ENCODE assay signal across 1 cellular context in the genomic region with DNA sequence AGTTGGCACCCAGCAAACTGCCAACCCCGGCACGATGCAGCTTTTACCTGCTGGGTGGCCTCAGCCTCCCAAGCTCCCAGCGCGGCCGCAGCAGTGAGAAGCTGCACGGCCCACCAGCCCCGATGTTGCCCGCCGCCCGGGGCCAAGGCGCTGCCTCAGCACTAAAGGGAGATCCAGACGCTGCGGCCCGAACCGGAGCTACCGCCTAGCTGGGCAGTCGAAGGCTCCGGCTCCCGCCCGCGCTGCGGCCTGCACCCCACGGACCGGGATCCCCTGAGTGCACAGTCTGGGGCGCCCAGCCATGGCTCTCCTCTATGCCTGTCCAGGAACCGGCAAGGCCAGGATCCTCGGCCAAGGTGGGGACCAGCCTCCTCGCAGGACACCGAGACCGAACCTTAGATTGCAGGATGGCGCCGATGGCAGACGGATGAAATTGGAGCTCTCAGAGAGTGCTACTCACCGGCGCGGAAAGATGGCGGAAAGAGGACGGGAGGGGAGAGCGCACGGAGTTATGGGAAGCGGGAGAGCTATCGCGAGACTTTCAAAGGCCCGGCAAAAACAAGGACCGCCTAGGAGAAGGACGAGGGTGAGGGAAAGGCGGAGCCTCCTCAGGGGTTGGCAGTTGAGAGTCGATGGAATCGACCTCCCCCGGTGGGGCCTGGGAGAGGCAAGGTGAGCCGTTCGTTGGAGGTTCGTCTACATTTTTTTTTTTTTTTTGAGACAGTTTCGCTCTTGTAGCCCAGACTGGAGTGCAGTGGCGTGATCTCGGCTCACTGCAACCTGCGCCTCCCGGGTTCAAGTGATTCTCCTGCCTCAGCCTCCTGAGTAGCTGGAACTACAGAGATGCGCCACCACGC.
TF ChIP-seq lines count a peak whose summit lies in the region.

A gene (minus strand): TSS at position 485 of the 857 bp plus-strand sequence. CDS start 1,221 bp downstream, outside the sequence.

TF ChIP-seq in H1, 55 proteins besides CTCF, POLR2A, EP300 and RAD21:
- TF ChIP-seq SP1 (IDR thresholded peaks at IDR 0.05; ENCODE audit: low read depth, low read length) (peak; percentile 78; the same call in 1 of the 2 replicates), TAF7 (optimal IDR thresholded peaks at IDR 0.05; ENCODE audit: borderline replicate concordance, low read depth, low read length) (peak; percentile 99), SRF (IDR thresholded peaks at IDR 0.05; ENCODE audit: low read depth, low read length) (peak; percentile 85), JUND (IDR thresholded peaks at IDR 0.05; ENCODE audit: low read length) (peak; percentile 19; the same call in 1 of the 2 replicates), CBX5 (IDR thresholded peaks at IDR 0.05; ENCODE audit: low read depth, low read length) (no peak), ZNF274 (IDR thresholded peaks at IDR 0.05; ENCODE audit: borderline replicate concordance, extremely low read depth, low read length) (no peak), RFX5 (IDR thresholded peaks at IDR 0.05; ENCODE audit: borderline replicate concordance, low read depth, low read length) (no peak), EZH2 (IDR thresholded peaks at IDR 0.05; ENCODE audit: low read depth, low read length, severe bottlenecking) (no peak), KDM4A (IDR thresholded peaks at IDR 0.05; ENCODE audit: low read depth, low read length, severe bottlenecking) (peak; percentile 41), SP2 (IDR thresholded peaks at IDR 0.05; ENCODE audit: low read length) (no peak), TBP (IDR thresholded peaks at IDR 0.05; ENCODE audit: low read depth, low read length) (peak; percentile 97), RNF2 (IDR thresholded peaks at IDR 0.05; ENCODE audit: borderline replicate concordance, low read depth, low read length, missing control alignments, poor library complexity, severe bottlenecking) (no peak), POLR2AphosphoS5 (IDR thresholded peaks at IDR 0.05; ENCODE audit: low read depth, low read length) (peak; percentile 99), TCF12 (IDR thresholded peaks at IDR 0.05; ENCODE audit: low read depth, low read length) (no peak), PHF8 (conservative IDR thresholded peaks at IDR 0.05; ENCODE audit: low read depth, low read length) (peak; percentile 96), BACH1 (IDR thresholded peaks at IDR 0.05; ENCODE audit: low read length) (no peak), CHD1 (IDR thresholded peaks at IDR 0.05; ENCODE audit: low read depth, low read length) (peak; percentile 65; the same call in 1 of the 2 replicates), RXRA (IDR thresholded peaks at IDR 0.05; ENCODE audit: insufficient read depth, low read depth, low read length) (no peak), EGR1 (IDR thresholded peaks at IDR 0.05; ENCODE audit: borderline replicate concordance, low read depth, low read length) (no peak), SIN3A (conservative IDR thresholded peaks at IDR 0.05 in 1 of 2, IDR thresholded peaks at IDR 0.05 in 1 of 2; ENCODE audit: low read depth in 1 of 2, low read length in 2 of 2) (peak in 1 of 2 experiments; percentile 23; a peak in 1 of 4 replicates), TAF1 (IDR thresholded peaks at IDR 0.05; ENCODE audit: low read depth, low read length) (peak; percentile 99), GABPA (IDR thresholded peaks at IDR 0.05; ENCODE audit: borderline replicate concordance, insufficient read depth, low read length) (no peak), CHD2 (IDR thresholded peaks at IDR 0.05; ENCODE audit: low read length) (peak; percentile 96), SP4 (IDR thresholded peaks at IDR 0.05; ENCODE audit: low read length) (peak; percentile 79), NANOG (IDR thresholded peaks at IDR 0.05; ENCODE audit: insufficient read depth, low read depth, low read length, poor library complexity, severe bottlenecking) (no peak), SIX5 (IDR thresholded peaks at IDR 0.05; ENCODE audit: low read depth, low read length) (no peak), HDAC2 (IDR thresholded peaks at IDR 0.05; ENCODE audit: borderline replicate concordance in 1 of 2, low read depth in 2 of 2, low read length in 2 of 2) (no peak), SAP30 (IDR thresholded peaks at IDR 0.05; ENCODE audit: insufficient read depth, insufficient replicate concordance, low read length) (no peak), NRF1 (IDR thresholded peaks at IDR 0.05; ENCODE audit: low read depth, low read length) (no peak), POU5F1 (IDR thresholded peaks at IDR 0.05; ENCODE audit: low read depth, low read length) (no peak), CREB1 (IDR thresholded peaks at IDR 0.05) (no peak; the same call in 1 of the 2 replicates), CEBPB (IDR thresholded peaks at IDR 0.05; ENCODE audit: low read depth, low read length) (no peak), BRCA1 (IDR thresholded peaks at IDR 0.05; ENCODE audit: low read depth, low read length) (peak; percentile 82), GTF2F1 (IDR thresholded peaks at IDR 0.05; ENCODE audit: borderline replicate concordance, low read depth, low read length) (peak; percentile 80; the same call in 1 of the 2 replicates), MAFK (IDR thresholded peaks at IDR 0.05; ENCODE audit: low read depth, low read length) (no peak), ASH2L (IDR thresholded peaks at IDR 0.05; ENCODE audit: low read length) (peak; percentile 36), CTBP2 (IDR thresholded peaks at IDR 0.05; ENCODE audit: borderline replicate concordance, insufficient read depth, insufficient read length, low read length) (no peak), YY1 (IDR thresholded peaks at IDR 0.05; ENCODE audit: low read depth, low read length) (peak; percentile 96), CBX8 (IDR thresholded peaks at IDR 0.05; ENCODE audit: borderline replicate concordance, low read depth, low read length) (no peak)
- TF ChIP-seq, protein P1, sequence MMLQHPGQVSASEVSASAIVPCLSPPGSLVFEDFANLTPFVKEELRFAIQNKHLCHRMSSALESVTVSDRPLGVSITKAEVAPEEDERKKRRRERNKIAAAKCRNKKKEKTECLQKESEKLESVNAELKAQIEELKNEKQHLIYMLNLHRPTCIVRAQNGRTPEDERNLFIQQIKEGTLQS (IDR thresholded peaks at IDR 0.05; ENCODE audit: insufficient read depth, low read depth, low read length) = no peak
- TF ChIP-seq, protein P2, sequence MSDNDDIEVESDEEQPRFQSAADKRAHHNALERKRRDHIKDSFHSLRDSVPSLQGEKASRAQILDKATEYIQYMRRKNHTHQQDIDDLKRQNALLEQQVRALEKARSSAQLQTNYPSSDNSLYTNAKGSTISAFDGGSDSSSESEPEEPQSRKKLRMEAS (IDR thresholded peaks at IDR 0.05) = peak; percentile 76
- TF ChIP-seq, protein P3, sequence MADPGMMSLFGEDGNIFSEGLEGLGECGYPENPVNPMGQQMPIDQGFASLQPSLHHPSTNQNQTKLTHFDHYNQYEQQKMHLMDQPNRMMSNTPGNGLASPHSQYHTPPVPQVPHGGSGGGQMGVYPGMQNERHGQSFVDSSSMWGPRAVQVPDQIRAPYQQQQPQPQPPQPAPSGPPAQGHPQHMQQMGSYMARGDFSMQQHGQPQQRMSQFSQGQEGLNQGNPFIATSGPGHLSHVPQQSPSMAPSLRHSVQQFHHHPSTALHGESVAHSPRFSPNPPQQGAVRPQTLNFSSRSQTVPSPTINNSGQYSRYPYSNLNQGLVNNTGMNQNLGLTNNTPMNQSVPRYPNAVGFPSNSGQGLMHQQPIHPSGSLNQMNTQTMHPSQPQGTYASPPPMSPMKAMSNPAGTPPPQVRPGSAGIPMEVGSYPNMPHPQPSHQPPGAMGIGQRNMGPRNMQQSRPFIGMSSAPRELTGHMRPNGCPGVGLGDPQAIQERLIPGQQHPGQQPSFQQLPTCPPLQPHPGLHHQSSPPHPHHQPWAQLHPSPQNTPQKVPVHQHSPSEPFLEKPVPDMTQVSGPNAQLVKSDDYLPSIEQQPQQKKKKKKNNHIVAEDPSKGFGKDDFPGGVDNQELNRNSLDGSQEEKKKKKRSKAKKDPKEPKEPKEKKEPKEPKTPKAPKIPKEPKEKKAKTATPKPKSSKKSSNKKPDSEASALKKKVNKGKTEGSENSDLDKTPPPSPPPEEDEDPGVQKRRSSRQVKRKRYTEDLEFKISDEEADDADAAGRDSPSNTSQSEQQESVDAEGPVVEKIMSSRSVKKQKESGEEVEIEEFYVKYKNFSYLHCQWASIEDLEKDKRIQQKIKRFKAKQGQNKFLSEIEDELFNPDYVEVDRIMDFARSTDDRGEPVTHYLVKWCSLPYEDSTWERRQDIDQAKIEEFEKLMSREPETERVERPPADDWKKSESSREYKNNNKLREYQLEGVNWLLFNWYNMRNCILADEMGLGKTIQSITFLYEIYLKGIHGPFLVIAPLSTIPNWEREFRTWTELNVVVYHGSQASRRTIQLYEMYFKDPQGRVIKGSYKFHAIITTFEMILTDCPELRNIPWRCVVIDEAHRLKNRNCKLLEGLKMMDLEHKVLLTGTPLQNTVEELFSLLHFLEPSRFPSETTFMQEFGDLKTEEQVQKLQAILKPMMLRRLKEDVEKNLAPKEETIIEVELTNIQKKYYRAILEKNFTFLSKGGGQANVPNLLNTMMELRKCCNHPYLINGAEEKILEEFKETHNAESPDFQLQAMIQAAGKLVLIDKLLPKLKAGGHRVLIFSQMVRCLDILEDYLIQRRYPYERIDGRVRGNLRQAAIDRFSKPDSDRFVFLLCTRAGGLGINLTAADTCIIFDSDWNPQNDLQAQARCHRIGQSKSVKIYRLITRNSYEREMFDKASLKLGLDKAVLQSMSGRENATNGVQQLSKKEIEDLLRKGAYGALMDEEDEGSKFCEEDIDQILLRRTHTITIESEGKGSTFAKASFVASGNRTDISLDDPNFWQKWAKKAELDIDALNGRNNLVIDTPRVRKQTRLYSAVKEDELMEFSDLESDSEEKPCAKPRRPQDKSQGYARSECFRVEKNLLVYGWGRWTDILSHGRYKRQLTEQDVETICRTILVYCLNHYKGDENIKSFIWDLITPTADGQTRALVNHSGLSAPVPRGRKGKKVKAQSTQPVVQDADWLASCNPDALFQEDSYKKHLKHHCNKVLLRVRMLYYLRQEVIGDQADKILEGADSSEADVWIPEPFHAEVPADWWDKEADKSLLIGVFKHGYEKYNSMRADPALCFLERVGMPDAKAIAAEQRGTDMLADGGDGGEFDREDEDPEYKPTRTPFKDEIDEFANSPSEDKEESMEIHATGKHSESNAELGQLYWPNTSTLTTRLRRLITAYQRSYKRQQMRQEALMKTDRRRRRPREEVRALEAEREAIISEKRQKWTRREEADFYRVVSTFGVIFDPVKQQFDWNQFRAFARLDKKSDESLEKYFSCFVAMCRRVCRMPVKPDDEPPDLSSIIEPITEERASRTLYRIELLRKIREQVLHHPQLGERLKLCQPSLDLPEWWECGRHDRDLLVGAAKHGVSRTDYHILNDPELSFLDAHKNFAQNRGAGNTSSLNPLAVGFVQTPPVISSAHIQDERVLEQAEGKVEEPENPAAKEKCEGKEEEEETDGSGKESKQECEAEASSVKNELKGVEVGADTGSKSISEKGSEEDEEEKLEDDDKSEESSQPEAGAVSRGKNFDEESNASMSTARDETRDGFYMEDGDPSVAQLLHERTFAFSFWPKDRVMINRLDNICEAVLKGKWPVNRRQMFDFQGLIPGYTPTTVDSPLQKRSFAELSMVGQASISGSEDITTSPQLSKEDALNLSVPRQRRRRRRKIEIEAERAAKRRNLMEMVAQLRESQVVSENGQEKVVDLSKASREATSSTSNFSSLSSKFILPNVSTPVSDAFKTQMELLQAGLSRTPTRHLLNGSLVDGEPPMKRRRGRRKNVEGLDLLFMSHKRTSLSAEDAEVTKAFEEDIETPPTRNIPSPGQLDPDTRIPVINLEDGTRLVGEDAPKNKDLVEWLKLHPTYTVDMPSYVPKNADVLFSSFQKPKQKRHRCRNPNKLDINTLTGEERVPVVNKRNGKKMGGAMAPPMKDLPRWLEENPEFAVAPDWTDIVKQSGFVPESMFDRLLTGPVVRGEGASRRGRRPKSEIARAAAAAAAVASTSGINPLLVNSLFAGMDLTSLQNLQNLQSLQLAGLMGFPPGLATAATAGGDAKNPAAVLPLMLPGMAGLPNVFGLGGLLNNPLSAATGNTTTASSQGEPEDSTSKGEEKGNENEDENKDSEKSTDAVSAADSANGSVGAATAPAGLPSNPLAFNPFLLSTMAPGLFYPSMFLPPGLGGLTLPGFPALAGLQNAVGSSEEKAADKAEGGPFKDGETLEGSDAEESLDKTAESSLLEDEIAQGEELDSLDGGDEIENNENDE (IDR thresholded peaks at IDR 0.05; ENCODE audit: insufficient replicate concordance, low read length) = no peak
- TF ChIP-seq, protein P4, sequence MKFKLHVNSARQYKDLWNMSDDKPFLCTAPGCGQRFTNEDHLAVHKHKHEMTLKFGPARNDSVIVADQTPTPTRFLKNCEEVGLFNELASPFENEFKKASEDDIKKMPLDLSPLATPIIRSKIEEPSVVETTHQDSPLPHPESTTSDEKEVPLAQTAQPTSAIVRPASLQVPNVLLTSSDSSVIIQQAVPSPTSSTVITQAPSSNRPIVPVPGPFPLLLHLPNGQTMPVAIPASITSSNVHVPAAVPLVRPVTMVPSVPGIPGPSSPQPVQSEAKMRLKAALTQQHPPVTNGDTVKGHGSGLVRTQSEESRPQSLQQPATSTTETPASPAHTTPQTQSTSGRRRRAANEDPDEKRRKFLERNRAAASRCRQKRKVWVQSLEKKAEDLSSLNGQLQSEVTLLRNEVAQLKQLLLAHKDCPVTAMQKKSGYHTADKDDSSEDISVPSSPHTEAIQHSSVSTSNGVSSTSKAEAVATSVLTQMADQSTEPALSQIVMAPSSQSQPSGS (IDR thresholded peaks at IDR 0.05; ENCODE audit: low read length) = no peak
- TF ChIP-seq, protein P5, sequence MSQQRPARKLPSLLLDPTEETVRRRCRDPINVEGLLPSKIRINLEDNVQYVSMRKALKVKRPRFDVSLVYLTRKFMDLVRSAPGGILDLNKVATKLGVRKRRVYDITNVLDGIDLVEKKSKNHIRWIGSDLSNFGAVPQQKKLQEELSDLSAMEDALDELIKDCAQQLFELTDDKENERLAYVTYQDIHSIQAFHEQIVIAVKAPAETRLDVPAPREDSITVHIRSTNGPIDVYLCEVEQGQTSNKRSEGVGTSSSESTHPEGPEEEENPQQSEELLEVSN (IDR thresholded peaks at IDR 0.05) = no peak
